Comparison of ENCODE assay signal across 28 cellular contexts in the genomic region with DNA sequence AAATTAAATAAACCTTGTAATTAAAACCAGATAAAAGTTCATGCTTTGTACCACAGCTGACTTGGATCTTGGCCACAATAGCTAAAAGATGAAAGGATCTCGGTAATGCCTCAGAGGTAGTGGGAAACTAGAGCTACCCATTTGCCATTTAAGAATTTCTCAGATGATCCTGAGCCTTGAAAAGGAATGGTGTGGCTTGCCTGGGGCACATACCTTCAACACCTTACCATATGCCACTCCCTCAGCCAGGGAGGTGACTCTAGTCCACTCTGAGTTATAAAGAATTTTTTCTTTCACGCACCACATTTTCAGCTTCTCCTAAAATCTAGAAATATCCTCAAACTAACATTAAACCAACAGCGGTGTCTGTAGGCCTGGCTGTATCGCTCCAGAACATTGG.
"Had no signal": no experiment of that assay in that cellular context is flagged by ENCODE, and none has a peak within 500 bp of the region (broad histone marks: within the 10 kb centered on the region; RNA-seq: fewer than 3 reads in every experiment).

No MANE protein-coding gene starts in this region.

- H3K4me1 Mint-ChIP-seq: activated CD4-positive, alpha-beta T cell treated with anti-CD3 and anti-CD28 coated beads for 36 hours; activated CD4-positive, alpha-beta T cell treated with anti-CD3 and anti-CD28 coated beads, Interleukin-2, amount 10 ng/mL, durations not matched to agents 24 days and 14 days; activated CD8-positive, alpha-beta memory T cell treated with anti-CD3 and anti-CD28 coated beads, Interleukin-2, amount 10 ng/mL, durations not matched to agents 7 days and 5 days; activated naive CD8-positive, alpha-beta T cell treated with anti-CD3 and anti-CD28 coated beads for 36 hours; activated naive CD8-positive, alpha-beta T cell treated with anti-CD3 and anti-CD28 coated beads, Interleukin-2, amount 50 U/mL, for 24 hours had no signal

- H3K9me3 Mint-ChIP-seq: activated CD4-positive, alpha-beta T cell treated with anti-CD3 and anti-CD28 coated beads, Interleukin-2, amount 10 ng/mL, durations not matched to agents 24 days and 14 days; activated naive CD8-positive, alpha-beta T cell treated with anti-CD3 and anti-CD28 coated beads, Interleukin-2, amount 50 U/mL, for 24 hours; activated T-helper 1 cell treated with anti-CD3 and anti-CD28 coated beads, Interleukin-12 subunit alpha, Interleukin-12 subunit beta, Interleukin-2, Interleukin-4 antibody, amounts not matched to agents 30 ng/mL and 10 ng/mL and 1 ng/mL, durations not matched to agents 14 hours and 24 hours and 36 hours; activated T-helper 2 cell treated with anti-CD3 and anti-CD28 coated beads, Interferon-gamma antibody, Interleukin-2, Interleukin-4, amounts not matched to agents 10 μg/mL and 5 μg/mL and 100 μg/mL, durations not matched to agents 14 hours and 24 hours and 36 hours had no signal

- H3K27ac Mint-ChIP-seq: activated CD4-positive, alpha-beta memory T cell treated with anti-CD3 and anti-CD28 coated beads for 36 hours; activated CD4-positive, alpha-beta T cell treated with anti-CD3 and anti-CD28 coated beads for 36 hours; activated CD4-positive, alpha-beta T cell treated with anti-CD3 and anti-CD28 coated beads, Interleukin-2, amount 10 ng/mL, durations not matched to agents 24 days and 14 days; activated CD8-positive, alpha-beta memory T cell treated with anti-CD3 and anti-CD28 coated beads, Interleukin-2, amount 10 ng/mL, durations not matched to agents 7 days and 5 days; activated CD8-positive, alpha-beta T cell treated with anti-CD3 and anti-CD28 coated beads, Interleukin-2, amount 10 ng/mL, durations not matched to agents 7 days and 5 days; activated naive CD4-positive, alpha-beta T cell treated with anti-CD3 and anti-CD28 coated beads for 36 hours; activated naive CD4-positive, alpha-beta T cell treated with anti-CD3 and anti-CD28 coated beads, Interleukin-2, amount 50 U/mL, for 24 hours; activated naive CD8-positive, alpha-beta T cell treated with anti-CD3 and anti-CD28 coated beads for 36 hours; activated naive CD8-positive, alpha-beta T cell treated with anti-CD3 and anti-CD28 coated beads, Interleukin-2, amount 50 U/mL, for 24 hours; activated T-helper 1 cell treated with anti-CD3 and anti-CD28 coated beads, Interleukin-12 subunit alpha, Interleukin-12 subunit beta, Interleukin-2, Interleukin-4 antibody, amounts not matched to agents 30 ng/mL and 10 ng/mL and 1 ng/mL, durations not matched to agents 14 hours and 24 hours and 36 hours; activated T-helper 2 cell treated with anti-CD3 and anti-CD28 coated beads, Interferon-gamma antibody, Interleukin-2, Interleukin-4, amounts not matched to agents 10 μg/mL and 5 μg/mL and 100 μg/mL, durations not matched to agents 14 hours and 24 hours and 36 hours had no signal

- H3K36me3 Mint-ChIP-seq: activated CD4-positive, alpha-beta memory T cell treated with anti-CD3 and anti-CD28 coated beads for 36 hours; activated CD8-positive, alpha-beta memory T cell treated with anti-CD3 and anti-CD28 coated beads, Interleukin-2, amount 10 ng/mL, durations not matched to agents 7 days and 5 days; activated naive CD4-positive, alpha-beta T cell treated with anti-CD3 and anti-CD28 coated beads, Interleukin-2, amount 50 U/mL, for 24 hours; activated naive CD8-positive, alpha-beta T cell treated with anti-CD3 and anti-CD28 coated beads for 36 hours had no signal

- H3K27me3 Mint-ChIP-seq: activated CD4-positive, alpha-beta memory T cell treated with anti-CD3 and anti-CD28 coated beads for 36 hours; activated CD4-positive, alpha-beta T cell treated with anti-CD3 and anti-CD28 coated beads for 36 hours; activated CD4-positive, alpha-beta T cell treated with anti-CD3 and anti-CD28 coated beads, Interleukin-2, amount 10 ng/mL, durations not matched to agents 24 days and 14 days; activated CD8-positive, alpha-beta memory T cell treated with anti-CD3 and anti-CD28 coated beads, Interleukin-2, amount 10 ng/mL, durations not matched to agents 7 days and 5 days; activated naive CD4-positive, alpha-beta T cell treated with anti-CD3 and anti-CD28 coated beads, Interleukin-2, amount 50 U/mL, for 24 hours; activated naive CD8-positive, alpha-beta T cell treated with anti-CD3 and anti-CD28 coated beads for 36 hours; activated naive CD8-positive, alpha-beta T cell treated with anti-CD3 and anti-CD28 coated beads, Interleukin-2, amount 50 U/mL, for 24 hours had no signal

- DNase-seq: activated CD4-positive, alpha-beta memory T cell treated with anti-CD3 and anti-CD28 coated beads for 36 hours; activated CD4-positive, alpha-beta T cell treated with anti-CD3 and anti-CD28 coated beads for 36 hours; activated CD4-positive, alpha-beta T cell treated with anti-CD3 and anti-CD28 coated beads, Interleukin-2, amount 10 ng/mL, durations not matched to agents 24 days and 14 days; activated CD4-positive, CD25-positive, alpha-beta regulatory T cell; activated CD4-positive, CD25-positive, alpha-beta regulatory T cell treated with anti-CD3 and anti-CD28 coated beads, Interleukin-2, amount 50 U/mL, for 72 hours; activated CD8-positive, alpha-beta memory T cell treated with anti-CD3 and anti-CD28 coated beads, Interleukin-2, amount 10 ng/mL, durations not matched to agents 7 days and 5 days; activated CD8-positive, alpha-beta memory T cell treated with anti-CD3 and anti-CD28 coated beads, Interleukin-2, amount 50 U/mL, for 4 hours; activated CD8-positive, alpha-beta T cell treated with anti-CD3 and anti-CD28 coated beads, Interleukin-2, amount 10 ng/mL, durations not matched to agents 7 days and 5 days; activated effector memory CD4-positive, alpha-beta T cell treated with anti-CD3 and anti-CD28 coated beads, Interleukin-2, amount 50 U/mL, for 16 hours; activated naive CD4-positive, alpha-beta T cell treated with anti-CD3 and anti-CD28 coated beads for 36 hours; activated naive CD8-positive, alpha-beta T cell treated with anti-CD3 and anti-CD28 coated beads for 36 hours; activated naive CD8-positive, alpha-beta T cell treated with anti-CD3 and anti-CD28 coated beads, Interleukin-2, amount 50 U/mL, for 24 hours; activated T-cell treated with anti-CD3 and anti-CD28 coated beads, Interleukin-2, amount 50 U/mL, for 1 hour; activated T-cell treated with anti-CD3 and anti-CD28 coated beads, Interleukin-2, amount 50 U/mL, for 48 hours; adrenal gland; amygdala; aorta; body of pancreas; caudate nucleus; cortex of kidney; effector CD8-positive, alpha-beta T cell; esophagus squamous epithelium; foreskin melanocyte; T-helper 2 cell had no signal

- ATAC-seq: activated CD4-positive, alpha-beta T cell treated with anti-CD3 and anti-CD28 coated beads for 36 hours; activated CD8-positive, alpha-beta memory T cell treated with anti-CD3 and anti-CD28 coated beads, Interleukin-2, amount 10 ng/mL, durations not matched to agents 7 days and 5 days; activated CD8-positive, alpha-beta T cell treated with anti-CD3 and anti-CD28 coated beads, Interleukin-2, amount 10 ng/mL, durations not matched to agents 7 days and 5 days; activated naive CD8-positive, alpha-beta T cell treated with anti-CD3 and anti-CD28 coated beads, Interleukin-2, amount 50 U/mL, for 24 hours; body of pancreas; gastroesophageal sphincter had no signal

- H3K4me3 Mint-ChIP-seq: activated CD4-positive, alpha-beta memory T cell treated with anti-CD3 and anti-CD28 coated beads for 36 hours; activated CD4-positive, alpha-beta T cell treated with anti-CD3 and anti-CD28 coated beads for 36 hours; activated CD4-positive, alpha-beta T cell treated with anti-CD3 and anti-CD28 coated beads, Interleukin-2, amount 10 ng/mL, durations not matched to agents 24 days and 14 days; activated CD8-positive, alpha-beta memory T cell treated with anti-CD3 and anti-CD28 coated beads, Interleukin-2, amount 10 ng/mL, durations not matched to agents 7 days and 5 days; activated CD8-positive, alpha-beta T cell treated with anti-CD3 and anti-CD28 coated beads, Interleukin-2, amount 10 ng/mL, durations not matched to agents 7 days and 5 days; activated naive CD4-positive, alpha-beta T cell treated with anti-CD3 and anti-CD28 coated beads for 36 hours; activated naive CD4-positive, alpha-beta T cell treated with anti-CD3 and anti-CD28 coated beads, Interleukin-2, amount 50 U/mL, for 24 hours; activated naive CD8-positive, alpha-beta T cell treated with anti-CD3 and anti-CD28 coated beads for 36 hours; activated naive CD8-positive, alpha-beta T cell treated with anti-CD3 and anti-CD28 coated beads, Interleukin-2, amount 50 U/mL, for 24 hours; activated T-helper 1 cell treated with anti-CD3 and anti-CD28 coated beads, Interleukin-12 subunit alpha, Interleukin-12 subunit beta, Interleukin-2, Interleukin-4 antibody, amounts not matched to agents 30 ng/mL and 10 ng/mL and 1 ng/mL, durations not matched to agents 14 hours and 24 hours and 36 hours had no signal
